ENCODE assay signal across 1 cellular context in genomic region chr1:12591267-12591938, GRCh38.
TF ChIP-seq lines count a peak whose summit lies in the region.

No MANE protein-coding gene starts in this region.

TF ChIP-seq in GM23338, 12 proteins besides CTCF, POLR2A, EP300 and RAD21:
- TF ChIP-seq, protein P1, sequence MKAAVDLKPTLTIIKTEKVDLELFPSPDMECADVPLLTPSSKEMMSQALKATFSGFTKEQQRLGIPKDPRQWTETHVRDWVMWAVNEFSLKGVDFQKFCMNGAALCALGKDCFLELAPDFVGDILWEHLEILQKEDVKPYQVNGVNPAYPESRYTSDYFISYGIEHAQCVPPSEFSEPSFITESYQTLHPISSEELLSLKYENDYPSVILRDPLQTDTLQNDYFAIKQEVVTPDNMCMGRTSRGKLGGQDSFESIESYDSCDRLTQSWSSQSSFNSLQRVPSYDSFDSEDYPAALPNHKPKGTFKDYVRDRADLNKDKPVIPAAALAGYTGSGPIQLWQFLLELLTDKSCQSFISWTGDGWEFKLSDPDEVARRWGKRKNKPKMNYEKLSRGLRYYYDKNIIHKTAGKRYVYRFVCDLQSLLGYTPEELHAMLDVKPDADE (IDR thresholded peaks at IDR 0.05) = no peak
- TF ChIP-seq ZNF114 (CRISPR knock-in tag; IDR thresholded peaks at IDR 0.05) (no peak), EZH2 (IDR thresholded peaks at IDR 0.05; ENCODE audit: low read depth, unreplicated experiment) (no peak), REST (IDR thresholded peaks at IDR 0.05; ENCODE audit: unreplicated experiment) (no peak), ZNF331 (CRISPR knock-in tag; IDR thresholded peaks at IDR 0.05; ENCODE audit: low read depth) (no peak), JUNB (IDR thresholded peaks at IDR 0.05; ENCODE audit: unreplicated experiment) (no peak), CREB1 (CRISPR knock-in tag; IDR thresholded peaks at IDR 0.05; ENCODE audit: low read depth) (no peak), EZH2phosphoT487 (IDR thresholded peaks at IDR 0.05; ENCODE audit: unreplicated experiment) (no peak), NANOG (IDR thresholded peaks at IDR 0.05; ENCODE audit: borderline replicate concordance) (no peak), STAT1 (IDR thresholded peaks at IDR 0.05; ENCODE audit: unreplicated experiment) (no peak), POLR2AphosphoS5 (IDR thresholded peaks at IDR 0.05; ENCODE audit: low read depth) (no peak)
- TF ChIP-seq, protein P2, sequence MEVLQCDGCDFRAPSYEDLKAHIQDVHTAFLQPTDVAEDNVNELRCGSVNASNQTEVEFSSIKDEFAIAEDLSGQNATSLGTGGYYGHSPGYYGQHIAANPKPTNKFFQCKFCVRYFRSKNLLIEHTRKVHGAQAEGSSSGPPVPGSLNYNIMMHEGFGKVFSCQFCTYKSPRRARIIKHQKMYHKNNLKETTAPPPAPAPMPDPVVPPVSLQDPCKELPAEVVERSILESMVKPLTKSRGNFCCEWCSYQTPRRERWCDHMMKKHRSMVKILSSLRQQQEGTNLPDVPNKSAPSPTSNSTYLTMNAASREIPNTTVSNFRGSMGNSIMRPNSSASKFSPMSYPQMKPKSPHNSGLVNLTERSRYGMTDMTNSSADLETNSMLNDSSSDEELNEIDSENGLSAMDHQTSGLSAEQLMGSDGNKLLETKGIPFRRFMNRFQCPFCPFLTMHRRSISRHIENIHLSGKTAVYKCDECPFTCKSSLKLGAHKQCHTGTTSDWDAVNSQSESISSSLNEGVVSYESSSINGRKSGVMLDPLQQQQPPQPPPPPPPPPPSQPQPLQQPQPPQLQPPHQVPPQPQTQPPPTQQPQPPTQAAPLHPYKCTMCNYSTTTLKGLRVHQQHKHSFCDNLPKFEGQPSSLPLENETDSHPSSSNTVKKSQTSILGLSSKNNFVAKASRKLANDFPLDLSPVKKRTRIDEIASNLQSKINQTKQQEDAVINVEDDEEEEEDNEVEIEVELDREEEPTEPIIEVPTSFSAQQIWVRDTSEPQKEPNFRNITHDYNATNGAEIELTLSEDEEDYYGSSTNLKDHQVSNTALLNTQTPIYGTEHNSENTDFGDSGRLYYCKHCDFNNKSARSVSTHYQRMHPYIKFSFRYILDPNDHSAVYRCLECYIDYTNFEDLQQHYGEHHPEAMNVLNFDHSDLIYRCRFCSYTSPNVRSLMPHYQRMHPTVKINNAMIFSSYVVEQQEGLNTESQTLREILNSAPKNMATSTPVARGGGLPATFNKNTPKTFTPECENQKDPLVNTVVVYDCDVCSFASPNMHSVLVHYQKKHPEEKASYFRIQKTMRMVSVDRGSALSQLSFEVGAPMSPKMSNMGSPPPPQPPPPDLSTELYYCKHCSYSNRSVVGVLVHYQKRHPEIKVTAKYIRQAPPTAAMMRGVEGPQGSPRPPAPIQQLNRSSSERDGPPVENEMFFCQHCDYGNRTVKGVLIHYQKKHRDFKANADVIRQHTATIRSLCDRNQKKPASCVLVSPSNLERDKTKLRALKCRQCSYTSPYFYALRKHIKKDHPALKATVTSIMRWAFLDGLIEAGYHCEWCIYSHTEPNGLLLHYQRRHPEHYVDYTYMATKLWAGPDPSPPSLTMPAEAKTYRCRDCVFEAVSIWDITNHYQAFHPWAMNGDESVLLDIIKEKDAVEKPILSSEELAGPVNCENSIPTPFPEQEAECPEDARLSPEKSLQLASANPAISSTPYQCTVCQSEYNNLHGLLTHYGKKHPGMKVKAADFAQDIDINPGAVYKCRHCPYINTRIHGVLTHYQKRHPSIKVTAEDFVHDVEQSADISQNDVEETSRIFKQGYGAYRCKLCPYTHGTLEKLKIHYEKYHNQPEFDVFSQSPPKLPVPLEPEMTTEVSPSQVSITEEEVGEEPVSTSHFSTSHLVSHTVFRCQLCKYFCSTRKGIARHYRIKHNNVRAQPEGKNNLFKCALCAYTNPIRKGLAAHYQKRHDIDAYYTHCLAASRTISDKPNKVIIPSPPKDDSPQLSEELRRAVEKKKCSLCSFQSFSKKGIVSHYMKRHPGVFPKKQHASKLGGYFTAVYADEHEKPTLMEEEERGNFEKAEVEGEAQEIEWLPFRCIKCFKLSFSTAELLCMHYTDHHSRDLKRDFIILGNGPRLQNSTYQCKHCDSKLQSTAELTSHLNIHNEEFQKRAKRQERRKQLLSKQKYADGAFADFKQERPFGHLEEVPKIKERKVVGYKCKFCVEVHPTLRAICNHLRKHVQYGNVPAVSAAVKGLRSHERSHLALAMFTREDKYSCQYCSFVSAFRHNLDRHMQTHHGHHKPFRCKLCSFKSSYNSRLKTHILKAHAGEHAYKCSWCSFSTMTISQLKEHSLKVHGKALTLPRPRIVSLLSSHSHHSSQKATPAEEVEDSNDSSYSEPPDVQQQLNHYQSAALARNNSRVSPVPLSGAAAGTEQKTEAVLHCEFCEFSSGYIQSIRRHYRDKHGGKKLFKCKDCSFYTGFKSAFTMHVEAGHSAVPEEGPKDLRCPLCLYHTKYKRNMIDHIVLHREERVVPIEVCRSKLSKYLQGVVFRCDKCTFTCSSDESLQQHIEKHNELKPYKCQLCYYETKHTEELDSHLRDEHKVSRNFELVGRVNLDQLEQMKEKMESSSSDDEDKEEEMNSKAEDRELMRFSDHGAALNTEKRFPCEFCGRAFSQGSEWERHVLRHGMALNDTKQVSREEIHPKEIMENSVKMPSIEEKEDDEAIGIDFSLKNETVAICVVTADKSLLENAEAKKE (CRISPR knock-in tag; IDR thresholded peaks at IDR 0.05) = no peak
